In the genomic region with DNA sequence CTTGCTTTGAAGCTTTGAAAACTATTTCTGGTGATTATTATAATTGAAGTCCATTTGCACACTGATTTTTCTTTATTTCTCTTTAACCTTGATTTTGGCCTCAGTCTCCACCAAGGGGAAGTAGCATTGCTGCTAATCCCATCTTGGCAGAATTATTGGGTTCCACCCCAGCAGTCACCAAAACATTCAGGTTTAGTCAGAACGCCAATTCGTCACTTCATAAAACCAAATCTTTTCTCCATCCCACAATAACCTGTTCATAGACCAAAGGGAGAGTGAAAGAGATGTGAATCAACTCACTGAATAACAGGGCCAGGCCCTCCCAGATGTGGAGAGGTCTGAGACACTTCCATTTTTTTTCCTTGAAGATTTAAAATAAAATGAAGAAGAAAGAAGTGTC, we compare ENCODE assay signal across 19 cellular contexts.
DNase-seq lines count a peak whose midpoint lies in the region; ATAC-seq, FAIRE-seq and TF ChIP-seq lines count a peak whose summit lies in the region.
"Had no signal": no experiment of that assay in that cellular context is flagged by ENCODE, and none has a peak within 500 bp of the region (broad histone marks: within the 10 kb centered on the region; RNA-seq: fewer than 3 reads in every experiment).

No MANE protein-coding gene starts in this region.

- ATAC-seq in left ventricle myocardium superior (no peak), natural killer cell (no peak)
- ATAC-seq: A549 had no signal

- H3K27me3 Mint-ChIP-seq in natural killer cell (ENCODE audit: low read depth in 2 of 2) = no peaks in the 10 kb centered on the region

- intact Hi-C loops in left ventricle myocardium inferior (cut with micrococcal nuclease) = no loop called here
- intact Hi-C loops in left ventricle myocardium superior (cut with micrococcal nuclease) = no loop called here
- intact Hi-C loops in natural killer cell (cut with micrococcal nuclease) = no loop called here

- H3K4me3 ChIP-seq in left ventricle myocardium inferior (no peak overlapping the region), H1 (ENCODE audit: extremely low read depth in 1 of 4, insufficient read depth in 2 of 4, low read depth in 3 of 4, low read length in 4 of 4) (no peak overlapping the region), mesenchymal stem cell (ENCODE audit: insufficient read depth in 1 of 2, low read depth in 1 of 2, low read length in 2 of 2) (peak overlapping the region in 1 of 2 experiments; percentile 16), MM.1S (ENCODE audit: low read length) (no peak overlapping the region), brain microvascular endothelial cell (ENCODE audit: low read depth, low read length) (no peak overlapping the region)
- H3K4me3 ChIP-seq: A549 had no signal

- TF ChIP-seq CTCF in left ventricle myocardium inferior (IDR thresholded peaks at IDR 0.05; ENCODE audit: borderline replicate concordance) = no peak
- no peak for TF ChIP-seq CTCF in H1 (IDR thresholded peaks at IDR 0.05; ENCODE audit: control extremely low read depth in 1 of 3, insufficient read depth in 1 of 3, low read depth in 1 of 3, low read length in 3 of 3)
- no peak for TF ChIP-seq CTCF in MM.1S (IDR thresholded peaks at IDR 0.05; ENCODE audit: low read length)
- no peak for TF ChIP-seq CTCF in natural killer cell (IDR thresholded peaks at IDR 0.05)
- no peak for TF ChIP-seq CTCF in brain microvascular endothelial cell (IDR thresholded peaks at IDR 0.05; ENCODE audit: low read depth, low read length, missing control alignments)

- no peak for TF ChIP-seq POLR2A in H1 (IDR thresholded peaks at IDR 0.05; ENCODE audit: control extremely low read depth in 1 of 2, low read depth in 2 of 2, low read length in 2 of 2)

- H3K23ac ChIP-seq in H1 (ENCODE audit: insufficient read length) (no peak overlapping the region), mesenchymal stem cell (ENCODE audit: low read length in 2 of 2) (no peak overlapping the region)

- H2BK15ac ChIP-seq in H1 (ENCODE audit: low read length) = no peak overlapping the region
- H2BK15ac ChIP-seq in mesenchymal stem cell (ENCODE audit: low read depth, poor library complexity, severe bottlenecking) = no peak overlapping the region

- H4K91ac ChIP-seq in H1 (replicated peaks; ENCODE audit: insufficient read length, low read length) (no peak overlapping the region), mesenchymal stem cell (ENCODE audit: low read length) (no peak overlapping the region)

- H3K9me3 Mint-ChIP-seq in natural killer cell = peaks cover 0 to 6% of the 10 kb centered on the region in 2 donors
- H3K9me3 Mint-ChIP-seq: H9 had no signal

- H3K79me2 ChIP-seq in H1 (ENCODE audit: control insufficient read depth in 1 of 2, insufficient read depth in 2 of 2, low read length in 2 of 2) (no peaks in the 10 kb centered on the region), MM.1S (ENCODE audit: low read length) (no peaks in the 10 kb centered on the region)

- H3K27ac Mint-ChIP-seq in natural killer cell = no peak overlapping the region
- H3K27ac Mint-ChIP-seq: H9 had no signal

- no peak for TF ChIP-seq EP300 in H1 (IDR thresholded peaks at IDR 0.05; ENCODE audit: borderline replicate concordance in 1 of 2, low read depth in 2 of 2, low read length in 2 of 2)

- H4K8ac ChIP-seq in H1 (ENCODE audit: extremely low read depth, insufficient read depth, low read length) = no peak overlapping the region
- no peak overlapping the region for H4K8ac ChIP-seq in mesenchymal stem cell (ENCODE audit: low read length)

- no peak for TF ChIP-seq RAD21 in H1 (IDR thresholded peaks at IDR 0.05 in 1 of 2, conservative IDR thresholded peaks at IDR 0.05 in 1 of 2; ENCODE audit: low read depth in 2 of 2, low read length in 2 of 2)

- H2AK5ac ChIP-seq in H1 (ENCODE audit: low read depth, low read length) = no peak overlapping the region
- H2AK5ac ChIP-seq in mesenchymal stem cell (ENCODE audit: low read length, severe bottlenecking) = no peak overlapping the region

- no peak overlapping the region for H3K4me3 Mint-ChIP-seq in natural killer cell
- H3K4me3 Mint-ChIP-seq: H9 had no signal

- WGBS in H1 (ENCODE audit: extremely low coverage in 1 of 2, insufficient coverage in 1 of 2, insufficient read length in 1 of 2, insufficient replicate concordance in 2 of 2, low coverage in 1 of 2, low lambda C conversion rate in 2 of 2, missing lambda C conversion rate in 1 of 2), 2 experiments = 84% methylated on average over 2 of the region's 2 CpGs; no CpG with 5 or more reads in 1 of the 2 experiments
- WGBS in mesenchymal stem cell = 83% methylated on average over 1 of the region's 2 CpGs

- H3F3A ChIP-seq in MM.1S (ENCODE audit: insufficient read depth, low read length) = no peaks in the 10 kb centered on the region

- H3K4me2 ChIP-seq in H1 (ENCODE audit: insufficient read depth in 1 of 2, low read depth in 2 of 2, low read length in 2 of 2) (no peak overlapping the region), mesenchymal stem cell (ENCODE audit: low read length, poor library complexity, severe bottlenecking) (no peak overlapping the region), MM.1S (ENCODE audit: low read depth, low read length) (no peak overlapping the region)
- H3K4me2 ChIP-seq: A549 had no signal

- peak overlapping the region; percentile 48 for H3K27ac ChIP-seq in left ventricle myocardium inferior (replicated peaks)
- H3K27ac ChIP-seq in H1 (ENCODE audit: low read depth, low read length) = no peak overlapping the region
- H3K27ac ChIP-seq in mesenchymal stem cell (ENCODE audit: low read length, poor library complexity, severe bottlenecking) = no peak overlapping the region
- H3K27ac ChIP-seq in MM.1S (ENCODE audit: low read length) = no peak overlapping the region
- H3K27ac ChIP-seq in brain microvascular endothelial cell = no peak overlapping the region
- H3K27ac ChIP-seq: A549 had no signal

- H2BK12ac ChIP-seq in H1 (ENCODE audit: low read depth, low read length) (no peak overlapping the region), mesenchymal stem cell (ENCODE audit: low read length in 2 of 2) (no peak overlapping the region)

- H3K79me1 ChIP-seq in H1 (ENCODE audit: low read depth, low read length) = no peaks in the 10 kb centered on the region
- no peaks in the 10 kb centered on the region for H3K79me1 ChIP-seq in mesenchymal stem cell (replicated peaks; ENCODE audit: low read length, poor library complexity, severe bottlenecking)

- POLR2A ChIA-PET in H1 (lab: Charles Lee; ENCODE audit: partially characterized antibody) = no interaction called here

- no peak overlapping the region for H2AFZ ChIP-seq in H1 (ENCODE audit: low read length)
- H2AFZ ChIP-seq in mesenchymal stem cell (ENCODE audit: low read depth, low read length) = no peak overlapping the region
- H2AFZ ChIP-seq in MM.1S (ENCODE audit: low read length) = no peak overlapping the region

- no peaks in the 10 kb centered on the region for H3K9me2 ChIP-seq in MM.1S (replicated peaks; ENCODE audit: insufficient read depth, low read length)

- no peak overlapping the region for H3K9ac ChIP-seq in H1 (replicated peaks in 1 of 4; ENCODE audit: extremely low read depth in 1 of 4, low read depth in 3 of 4, low read length in 3 of 4)
- peak overlapping the region; percentile 77 for H3K9ac ChIP-seq in mesenchymal stem cell (ENCODE audit: low read length)
- no peak overlapping the region for H3K9ac ChIP-seq in MM.1S (ENCODE audit: low read length)

- CTCF ChIA-PET in H1 (lab: Charles Lee; ENCODE audit: partially characterized antibody) = no interaction called here

- FAIRE-seq in H1 (lab: Jason Lieb, UNC) = no peak
- FAIRE-seq: A549, RCC 7860 had no signal

- no peaks in the 10 kb centered on the region for H3K4me1 ChIP-seq in left ventricle myocardium inferior
- peaks cover 0 to 8% (median 4%) of the 10 kb centered on the region in 4 experiments; a peak in 2 of 7 replicates for H3K4me1 ChIP-seq in H1 (replicated peaks in 1 of 4; ENCODE audit: control insufficient read depth in 3 of 4, insufficient read depth in 4 of 4, low read length in 3 of 4)
- no peaks in the 10 kb centered on the region for H3K4me1 ChIP-seq in mesenchymal stem cell (ENCODE audit: control insufficient read depth, insufficient read depth, low read depth, low read length)
- no peaks in the 10 kb centered on the region for H3K4me1 ChIP-seq in MM.1S (ENCODE audit: low read length)
- H3K4me1 ChIP-seq: A549 had no signal

- no peak overlapping the region for H2BK20ac ChIP-seq in H1 (ENCODE audit: low read length)

- H2BK120ac ChIP-seq in H1 (replicated peaks; ENCODE audit: low read depth, low read length) = peak overlapping the region; percentile 18
- H2BK120ac ChIP-seq in mesenchymal stem cell (ENCODE audit: low read depth, low read length) = no peak overlapping the region

- no peak overlapping the region for H3K4ac ChIP-seq in H1 (replicated peaks; ENCODE audit: insufficient read length, low read depth, low read length)
- H3K4ac ChIP-seq in mesenchymal stem cell (ENCODE audit: low read depth in 1 of 2, low read length in 2 of 2) = no peak overlapping the region

- H3K4me1 Mint-ChIP-seq in natural killer cell = no peaks in the 10 kb centered on the region

- H3K36me3 ChIP-seq in left ventricle myocardium inferior (no peaks in the 10 kb centered on the region), H1 (ENCODE audit: control insufficient read depth in 2 of 4, insufficient read depth in 4 of 4, low read length in 3 of 4) (no peaks in the 10 kb centered on the region; a peak in 1 of 8 replicates), mesenchymal stem cell (ENCODE audit: control insufficient read depth in 1 of 2, insufficient read depth in 2 of 2, low read depth in 1 of 2, low read length in 2 of 2) (no peaks in the 10 kb centered on the region), MM.1S (replicated peaks; ENCODE audit: insufficient read depth, low read length) (no peaks in the 10 kb centered on the region), brain microvascular endothelial cell (replicated peaks) (no peaks in the 10 kb centered on the region)

- H3K56ac ChIP-seq in H1 (replicated peaks; ENCODE audit: insufficient read length, low read depth, low read length) = no peak overlapping the region

- H3K27me3 ChIP-seq in left ventricle myocardium inferior (ENCODE audit: low read depth) (no peaks in the 10 kb centered on the region), H1 (replicated peaks in 1 of 4; ENCODE audit: control insufficient read depth in 3 of 4, extremely low read depth in 1 of 4, insufficient read depth in 3 of 4, low read length in 3 of 4) (no peaks in the 10 kb centered on the region), mesenchymal stem cell (ENCODE audit: control insufficient read depth in 1 of 2, insufficient read depth in 1 of 2, low read length in 2 of 2) (no peaks in the 10 kb centered on the region), MM.1S (replicated peaks; ENCODE audit: insufficient read depth, low read length) (no peaks in the 10 kb centered on the region), brain microvascular endothelial cell (replicated peaks) (no peaks in the 10 kb centered on the region)

- H4K20me1 ChIP-seq in H1 (replicated peaks in 1 of 2; ENCODE audit: control insufficient read depth in 1 of 2, insufficient read depth in 2 of 2, low read length in 2 of 2) = no peaks in the 10 kb centered on the region
- H4K20me1 ChIP-seq in MM.1S (ENCODE audit: insufficient read depth, low read length) = no peaks in the 10 kb centered on the region

- DNase-seq in left ventricle myocardium inferior (no peak), left ventricle myocardium superior (no peak), H1 (ENCODE audit: low read depth in 1 of 2, low spot score in 2 of 2) (no peak), mesenchymal stem cell (no peak), MM.1S (no peak), natural killer cell (no peak), G401 (ENCODE audit: low spot score) (no peak), brain microvascular endothelial cell (no peak)
- DNase-seq: C1 segment of cervical spinal cord; H9; Kasumi-1; NCI-H1105; NCI-H1694; NCI-H2081 treated with DMSO at 0.1 percent for 48 hours; NCI-H446 treated with DMSO at 0.1 percent for 48 hours; NCI-H69; NK-92 treated with Interleukin-12 subunit alpha and Interleukin-12 subunit beta, amount 100 ng/mL, for 24 hours had no signal

- H3K23me2 ChIP-seq in H1 (ENCODE audit: low read depth, low read length) = no peaks in the 10 kb centered on the region

- no peak overlapping the region for H3K18ac ChIP-seq in H1 (ENCODE audit: extremely low read depth, low read length)
- H3K18ac ChIP-seq in mesenchymal stem cell (ENCODE audit: low read depth in 1 of 2, low read length in 2 of 2) = no peak overlapping the region

- H4K5ac ChIP-seq in H1 (ENCODE audit: insufficient read length, low read depth, low read length) = no peak overlapping the region

- H3K9me3 ChIP-seq in left ventricle myocardium inferior (replicated peaks) = no peaks in the 10 kb centered on the region
- H3K9me3 ChIP-seq in H1 (ENCODE audit: insufficient read depth in 2 of 2, low read depth in 1 of 2, low read length in 1 of 2) = no peaks in the 10 kb centered on the region
- H3K9me3 ChIP-seq in mesenchymal stem cell (ENCODE audit: control insufficient read depth, low read length) = no peaks in the 10 kb centered on the region
- no peaks in the 10 kb centered on the region for H3K9me3 ChIP-seq in MM.1S (replicated peaks; ENCODE audit: insufficient read depth, low read length)
- H3K9me3 ChIP-seq: A549 had no signal

- H3K14ac ChIP-seq in H1 (ENCODE audit: insufficient read length) (no peak overlapping the region), mesenchymal stem cell (ENCODE audit: low read length in 2 of 2) (no peak overlapping the region)

- H3K36me3 Mint-ChIP-seq in natural killer cell = peaks cover 8% of the 10 kb centered on the region

- in situ Hi-C loops in G401 (cut with HindIII; ENCODE audit: low sequenced_read_pairs) = no loop called here
- in situ Hi-C loops in brain microvascular endothelial cell (cut with HindIII; ENCODE audit: low pct_ligation_motif_present, low sequenced_read_pairs) = no loop called here

- H2BK5ac ChIP-seq in H1 (ENCODE audit: low read depth, low read length) (no peak overlapping the region), mesenchymal stem cell (ENCODE audit: low read depth, low read length, poor library complexity, severe bottlenecking) (no peak overlapping the region)
